Comparison of ENCODE assay signal across 9 cellular contexts in genomic region chr5:92505925-92506324, GRCh38.
DNase-seq lines count a peak whose midpoint lies in the region; TF ChIP-seq lines count a peak whose summit lies in the region.
"Had no signal": no experiment of that assay in that cellular context is flagged by ENCODE, and none has a peak within 500 bp of the region (broad histone marks: within the 10 kb centered on the region; RNA-seq: fewer than 3 reads in every experiment).

No MANE protein-coding gene starts in this region.

- H3K9me3 ChIP-seq in ascending aorta, result peaks cover 0 to 15% of the 10 kb centered on the region in 2 donors

- H3K27me3 ChIP-seq in ascending aorta, result no peaks in the 10 kb centered on the region

- peak; percentile 29 for DNase-seq in DMS53 treated with DMSO at 0.1 percent for 48 hours (lab: John Stamatoyannopoulos, UW; ENCODE audit: unreplicated experiment)
- peak; percentile 20 for DNase-seq in HCEC 1CT
- DNase-seq in RWPE1 (ENCODE audit: low spot score), result peak; percentile 8
- peak; percentile 25 for DNase-seq in kidney glomerular epithelial cell (lab: John Stamatoyannopoulos, UW)
- DNase-seq in ascending aorta (ENCODE audit: low spot score in 2 of 2), result no peak
- no peak for DNase-seq in NOMO-1 treated with DMSO at 0.1 percent for 48 hours (lab: John Stamatoyannopoulos, UW; ENCODE audit: unreplicated experiment)
- DNase-seq in GM13977 (ENCODE audit: low spot score), result no peak
- no peak for DNase-seq in stimulated activated CD4-positive, alpha-beta T cell treated with anti-CD3 and anti-CD28 coated beads, Interleukin-12 subunit alpha, Interleukin-12 subunit beta, amount 100 ng/mL, for 4 hours
- DNase-seq: activated CD8-positive, alpha-beta memory T cell treated with anti-CD3 and anti-CD28 coated beads, Interleukin-2, amount 50 U/mL, for 4 hours had no signal

- no peaks in the 10 kb centered on the region for H3K36me3 ChIP-seq in ascending aorta

- intact Hi-C loops in ascending aorta (cut with DNase I), result no loop called here

- POLR2A ChIA-PET in RWPE1 (lab: Yijun Ruan, JAX; ENCODE audit: low non-redundant PET), result no interaction called here

- in situ Hi-C loops in GM13977 (cut with MboI; ENCODE audit: low pct_unique_long_range_greater_than_20kb, low sequenced_read_pairs, unreplicated experiment), result no loop called here

- H3K4me1 ChIP-seq in ascending aorta, result no peaks in the 10 kb centered on the region

- H3K4me3 ChIP-seq in ascending aorta, result no peak overlapping the region

- CTCF ChIA-PET in RWPE1 (lab: Yijun Ruan, JAX), result interaction anchor here (0.6 kb wide), 1 partner anchor 8 kb away, joined by 3 read pairs; no protein-coding TSS in a partner anchor

- TF ChIP-seq CTCF in RWPE1 (conservative IDR thresholded peaks at IDR 0.05; ENCODE audit: low read depth) (no peak), ascending aorta (IDR thresholded peaks at IDR 0.05) (no peak), GM13977 (IDR thresholded peaks at IDR 0.05; ENCODE audit: extremely low read depth, insufficient read depth, missing control alignments) (no peak)

- no peak overlapping the region for H3K27ac ChIP-seq in RWPE1
- H3K27ac ChIP-seq in ascending aorta, result no peak overlapping the region

Comparison
In these comparisons a context has a peak if more than half of its experiments do, and no peak if none do; other contexts are left out.
1. DNase-seq: peak in DMS53 treated with DMSO at 0.1 percent for 48 hours (single experiment), HCEC 1CT (single experiment), RWPE1 (single experiment) and kidney glomerular epithelial cell (single experiment); none in ascending aorta (0 of 2), NOMO-1 treated with DMSO at 0.1 percent for 48 hours (single experiment), GM13977 (single experiment) and stimulated activated CD4-positive, alpha-beta T cell treated with anti-CD3 and anti-CD28 coated beads, Interleukin-12 subunit alpha, Interleukin-12 subunit beta, amount 100 ng/mL, for 4 hours (single experiment).